8 cellular contexts compared by ENCODE assay signal in genomic region chr1:235415008-235415904, GRCh38. TPM values are rescaled to one million over a fixed set of nuclear protein-coding genes. Genes with fewer than 3 reads are reported as not detected.
A peak's percentile ranks its signal among the peaks of the same experiment; 100 is the strongest.
DNase-seq lines count a peak whose midpoint lies in the region; ATAC-seq, FAIRE-seq and TF ChIP-seq lines count a peak whose summit lies in the region.

No MANE protein-coding gene starts in this region.

- CTCF ChIA-PET in endothelial cell of umbilical vein (lab: Charles Lee): interaction anchor here (0.5 to 3.7 kb wide), 61 partner anchors 9 to 929 kb away, joined by 3 to 107 read pairs (median 4); partner anchors contain the start of genes ARID4B, B3GALNT2, GGPS1 and RBM34

- H2AFZ ChIP-seq in endothelial cell of umbilical vein (ENCODE audit: low read depth, low read length): no peak overlapping the region

- POLR2A ChIA-PET in endothelial cell of umbilical vein (lab: Charles Lee): no interaction called here

- FAIRE-seq in endothelial cell of umbilical vein (lab: Jason Lieb, UNC): peak; percentile 46

- H3K27ac ChIP-seq in endothelial cell of umbilical vein (ENCODE audit: insufficient read depth, low read depth, low read length): no peak overlapping the region

- H3K9me3 ChIP-seq in endothelial cell of umbilical vein (replicated peaks; ENCODE audit: control insufficient read depth, insufficient read depth, low read length): no peaks in the 10 kb centered on the region

- intact Hi-C loops in endothelial cell of umbilical vein (cut with micrococcal nuclease): loop anchor here (1.0 kb wide), 3 partner anchors 48 to 928 kb away; partner anchors contain the start of genes ARID4B, GGPS1 and TBCE

- peak; percentile 71 to 80 for TF ChIP-seq CTCF in endothelial cell of umbilical vein (IDR thresholded peaks at IDR 0.05; ENCODE audit: extremely low read depth in 1 of 2, insufficient read depth in 1 of 2, low read depth in 1 of 2, low read length in 2 of 2)

- H3K9ac ChIP-seq in endothelial cell of umbilical vein (replicated peaks; ENCODE audit: extremely low read depth, insufficient read depth, low read length): no peak overlapping the region

- H3K4me3 ChIP-seq in endothelial cell of umbilical vein (replicated peaks in 1 of 3; ENCODE audit: insufficient read depth in 1 of 3, low read depth in 1 of 3, low read length in 3 of 3): no peak overlapping the region

- no peaks in the 10 kb centered on the region for H3K9me1 ChIP-seq in endothelial cell of umbilical vein (replicated peaks; ENCODE audit: control insufficient read depth, extremely low read depth, insufficient read depth, low read length)

- H3K79me2 ChIP-seq in endothelial cell of umbilical vein (ENCODE audit: control insufficient read depth, insufficient read depth, low read length): no peaks in the 10 kb centered on the region

- no peaks in the 10 kb centered on the region for H3K27me3 ChIP-seq in endothelial cell of umbilical vein (ENCODE audit: control insufficient read depth in 2 of 2, insufficient read depth in 2 of 2, low read length in 2 of 2)

- peak; percentile 55 for ATAC-seq in HG03469 (IDR thresholded peaks at IDR 0.05; ENCODE audit: unreplicated experiment)

- TF ChIP-seq POLR2A in endothelial cell of umbilical vein (IDR thresholded peaks at IDR 0.05; ENCODE audit: low read depth, low read length): no peak

- H3K4me1 ChIP-seq in endothelial cell of umbilical vein (ENCODE audit: control insufficient read depth, extremely low read depth, insufficient read depth, low read length): no peaks in the 10 kb centered on the region

- no peaks in the 10 kb centered on the region for H3K36me3 ChIP-seq in endothelial cell of umbilical vein (ENCODE audit: control insufficient read depth in 2 of 2, extremely low read depth in 1 of 2, insufficient read depth in 2 of 2, low read length in 2 of 2)

- H4K20me1 ChIP-seq in endothelial cell of umbilical vein (replicated peaks; ENCODE audit: control insufficient read depth, extremely low read depth, insufficient read depth, low read length): no peaks in the 10 kb centered on the region

- H3K4me2 ChIP-seq in endothelial cell of umbilical vein (ENCODE audit: insufficient read depth, low read length): no peak overlapping the region

- dilution Hi-C loops in endothelial cell of umbilical vein (cut with MboI; ENCODE audit: extremely low pct_ligation_motif_present, low sequenced_read_pairs): no loop called here

- DNase-seq in activated gamma-delta T cell treated with Interleukin-2 at 50 U/mL for 16 hours (peak; percentile 52), activated gamma-delta T cell (lab: John Stamatoyannopoulos, UW) (no peak), NOMO-1 (lab: John Stamatoyannopoulos, UW; ENCODE audit: unreplicated experiment in 2 of 2) (peak; percentile 43 to 54), endothelial cell of umbilical vein (ENCODE audit: low read depth, low spot score) (peak; percentile 70), mucosa of gallbladder (ENCODE audit: low spot score) (peak; percentile 67)
- peak; percentile 67 for DNase-seq in activated CD8-positive, alpha-beta memory T cell treated with anti-CD3 and anti-CD28 coated beads for 24 hours
- DNase-seq in stimulated activated CD8-positive, alpha-beta memory T cell treated with anti-CD3 and anti-CD28 coated beads, Interleukin-7, amount 100 ng/mL, for 4 hours (ENCODE audit: low read depth in 2 of 2): peak; percentile 38 to 40

- BruUV-seq in endothelial cell of umbilical vein (replicated peaks; lab: Mats Ljungman, UMichigan): no TSS peak

TF ChIP-seq in endothelial cell of umbilical vein, 7 proteins besides CTCF, POLR2A, EP300 and RAD21:
- TF ChIP-seq JUN (IDR thresholded peaks at IDR 0.05; ENCODE audit: borderline replicate concordance, insufficient read depth, insufficient read length, low read depth) (no peak), EZH2 (IDR thresholded peaks at IDR 0.05; ENCODE audit: borderline replicate concordance, low read depth, low read length, severe bottlenecking) (no peak), MYC (IDR thresholded peaks at IDR 0.05; ENCODE audit: low read depth, low read length) (no peak), POLR2AphosphoS5 (IDR thresholded peaks at IDR 0.05; ENCODE audit: insufficient read depth, low read depth, low read length) (no peak), FOS (IDR thresholded peaks at IDR 0.05; ENCODE audit: borderline replicate concordance, insufficient read depth, low read length) (no peak), GATA2 (IDR thresholded peaks at IDR 0.05; ENCODE audit: insufficient read depth, insufficient read length, low read depth, low read length) (no peak), MAX (IDR thresholded peaks at IDR 0.05; ENCODE audit: insufficient read depth, insufficient read length) (no peak)

RNA-seq across cellular contexts. Expression of gene TBCE, which starts 48.0 kb away (rescaled TPM):
- total RNA-seq in endothelial cell of umbilical vein: 28.6 and 32.6 TPM in 2 replicates
- polyA plus RNA-seq in endothelial cell of umbilical vein: 10.0 and 13.7 TPM in 2 replicates
- 18.4 and 19.6 TPM in 2 replicates for polyA plus RNA-seq in endothelial cell of umbilical vein (2011; cell fraction: cytosol; rRNA removed)
- 44.1 and 45.9 TPM in 2 replicates for polyA plus RNA-seq in endothelial cell of umbilical vein (2011; cell fraction: nucleus; rRNA removed)
- polyA plus RNA-seq in endothelial cell of umbilical vein (2012): 34.8 and 35.9 TPM in 2 replicates
- 16.7 and 23.0 TPM in 2 replicates for polyA minus RNA-seq in endothelial cell of umbilical vein
- polyA minus RNA-seq in endothelial cell of umbilical vein (2011; cell fraction: cytosol; rRNA and poly(A)+ RNA removed): 9.3 TPM
- 26.7 and 28.8 TPM in 2 replicates for polyA minus RNA-seq in endothelial cell of umbilical vein (2011; cell fraction: nucleus; rRNA and poly(A)+ RNA removed)
- total RNA-seq in mucosa of gallbladder: 21.4 TPM
